1 cellular context compared by ENCODE assay signal in the genomic region with DNA sequence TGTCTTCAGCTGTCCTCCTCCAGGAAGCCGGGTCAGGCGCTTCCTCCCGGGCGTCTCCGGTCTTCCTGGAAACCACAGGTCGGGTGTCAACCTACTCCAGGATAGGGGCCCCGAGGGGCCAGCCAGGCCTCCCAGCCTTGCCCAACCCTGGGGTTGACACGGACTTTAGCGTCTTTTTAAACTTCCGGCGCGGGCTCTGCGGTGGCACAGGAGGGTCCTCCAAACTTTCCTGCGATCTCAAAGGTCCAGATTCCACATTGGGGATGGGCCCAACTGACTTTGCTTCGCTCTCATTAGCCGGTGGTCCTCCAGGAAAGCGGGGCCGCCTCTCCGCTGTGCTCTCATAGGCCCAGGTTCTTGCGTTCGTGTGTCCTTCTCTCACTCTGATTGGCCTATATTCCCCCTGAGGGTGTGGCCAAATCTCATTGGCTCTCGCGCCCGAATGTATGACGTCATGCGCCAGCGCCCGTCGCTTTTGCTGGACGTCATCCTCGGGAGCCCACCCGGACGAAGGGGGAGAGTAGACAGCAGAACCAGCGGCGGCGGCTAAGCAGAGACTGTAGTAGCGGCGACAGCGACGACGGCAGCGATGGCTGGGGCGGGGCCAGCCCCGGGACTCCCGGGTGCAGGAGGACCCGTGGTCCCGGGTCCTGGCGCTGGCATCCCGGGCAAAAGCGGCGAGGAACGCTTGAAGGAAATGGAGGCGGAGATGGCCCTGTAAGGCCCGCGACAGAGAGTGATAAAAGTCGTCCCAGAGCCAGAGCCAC.
TF ChIP-seq lines count a peak whose summit lies in the region.

A gene with protein sequence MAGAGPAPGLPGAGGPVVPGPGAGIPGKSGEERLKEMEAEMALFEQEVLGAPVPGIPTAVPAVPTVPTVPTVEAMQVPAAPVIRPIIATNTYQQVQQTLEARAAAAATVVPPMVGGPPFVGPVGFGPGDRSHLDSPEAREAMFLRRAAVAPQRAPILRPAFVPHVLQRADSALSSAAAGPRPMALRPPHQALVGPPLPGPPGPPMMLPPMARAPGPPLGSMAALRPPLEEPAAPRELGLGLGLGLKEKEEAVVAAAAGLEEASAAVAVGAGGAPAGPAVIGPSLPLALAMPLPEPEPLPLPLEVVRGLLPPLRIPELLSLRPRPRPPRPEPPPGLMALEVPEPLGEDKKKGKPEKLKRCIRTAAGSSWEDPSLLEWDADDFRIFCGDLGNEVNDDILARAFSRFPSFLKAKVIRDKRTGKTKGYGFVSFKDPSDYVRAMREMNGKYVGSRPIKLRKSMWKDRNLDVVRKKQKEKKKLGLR (plus strand): TSS at position 472 of the 767 bp plus-strand sequence. CDS start 118 bp downstream, at position 590.

TF ChIP-seq in HepG2, 621 proteins besides CTCF, POLR2A, EP300 and RAD21 (continued from another document and continues in another):
- TF ChIP-seq ZNF407 (CRISPR knock-in tag; IDR thresholded peaks at IDR 0.05; ENCODE audit: not compliant biosample characterization) (no peak), ZNF792 (CRISPR knock-in tag; IDR thresholded peaks at IDR 0.05) (peak; percentile 24; the same call in 1 of the 2 replicates), ZFP91 (CRISPR knock-in tag; IDR thresholded peaks at IDR 0.05; ENCODE audit: borderline replicate concordance) (peak; percentile 79; the same call in 1 of the 2 replicates), ZNF101 (CRISPR knock-in tag; IDR thresholded peaks at IDR 0.05; ENCODE audit: borderline replicate concordance, low read depth) (no peak), ZNF382 (CRISPR knock-in tag; IDR thresholded peaks at IDR 0.05; ENCODE audit: borderline replicate concordance) (no peak), GFI1 (CRISPR knock-in tag; IDR thresholded peaks at IDR 0.05; ENCODE audit: borderline replicate concordance) (0 out of 2 replicates have a peak, but pooled peaks have one; percentile 18), THYN1 (CRISPR knock-in tag; IDR thresholded peaks at IDR 0.05; ENCODE audit: borderline replicate concordance, low read depth) (no peak), ZNF672 (CRISPR knock-in tag; IDR thresholded peaks at IDR 0.05) (no peak), ZNF501 (CRISPR knock-in tag; IDR thresholded peaks at IDR 0.05) (peak; percentile 63), MTERF4 (CRISPR knock-in tag; IDR thresholded peaks at IDR 0.05) (0 out of 2 replicates have a peak, but pooled peaks have one; percentile 35), ARID2 (CRISPR knock-in tag; IDR thresholded peaks at IDR 0.05; ENCODE audit: borderline replicate concordance) (no peak), CHD4 (IDR thresholded peaks at IDR 0.05; ENCODE audit: borderline replicate concordance, low read length) (no peak), TEF (CRISPR knock-in tag; IDR thresholded peaks at IDR 0.05) (peak; percentile 43; the same call in 1 of the 2 replicates), CHCHD3 (CRISPR knock-in tag; IDR thresholded peaks at IDR 0.05) (no peak), ZNF720 (CRISPR knock-in tag; IDR thresholded peaks at IDR 0.05) (no peak), PHF8 (CRISPR knock-in tag; IDR thresholded peaks at IDR 0.05) (peak; percentile 84), ZBTB33 (CRISPR knock-in tag; IDR thresholded peaks at IDR 0.05) (peak; percentile 46; the same call in 1 of the 2 replicates), ZNF224 (CRISPR knock-in tag; IDR thresholded peaks at IDR 0.05) (0 out of 2 replicates have a peak, but pooled peaks have one; percentile 69), ZNF484 (CRISPR knock-in tag; IDR thresholded peaks at IDR 0.05; ENCODE audit: borderline replicate concordance, low read depth) (no peak)
- TF ChIP-seq, protein P1, sequence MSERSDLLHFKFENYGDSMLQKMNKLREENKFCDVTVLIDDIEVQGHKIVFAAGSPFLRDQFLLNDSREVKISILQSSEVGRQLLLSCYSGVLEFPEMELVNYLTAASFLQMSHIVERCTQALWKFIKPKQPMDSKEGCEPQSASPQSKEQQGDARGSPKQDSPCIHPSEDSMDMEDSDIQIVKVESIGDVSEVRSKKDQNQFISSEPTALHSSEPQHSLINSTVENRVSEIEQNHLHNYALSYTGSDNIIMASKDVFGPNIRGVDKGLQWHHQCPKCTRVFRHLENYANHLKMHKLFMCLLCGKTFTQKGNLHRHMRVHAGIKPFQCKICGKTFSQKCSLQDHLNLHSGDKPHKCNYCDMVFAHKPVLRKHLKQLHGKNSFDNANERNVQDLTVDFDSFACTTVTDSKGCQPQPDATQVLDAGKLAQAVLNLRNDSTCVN (CRISPR knock-in tag; IDR thresholded peaks at IDR 0.05; ENCODE audit: borderline replicate concordance), result 0 out of 2 replicates have a peak, but pooled peaks have one; percentile 26
- TF ChIP-seq, protein P2, sequence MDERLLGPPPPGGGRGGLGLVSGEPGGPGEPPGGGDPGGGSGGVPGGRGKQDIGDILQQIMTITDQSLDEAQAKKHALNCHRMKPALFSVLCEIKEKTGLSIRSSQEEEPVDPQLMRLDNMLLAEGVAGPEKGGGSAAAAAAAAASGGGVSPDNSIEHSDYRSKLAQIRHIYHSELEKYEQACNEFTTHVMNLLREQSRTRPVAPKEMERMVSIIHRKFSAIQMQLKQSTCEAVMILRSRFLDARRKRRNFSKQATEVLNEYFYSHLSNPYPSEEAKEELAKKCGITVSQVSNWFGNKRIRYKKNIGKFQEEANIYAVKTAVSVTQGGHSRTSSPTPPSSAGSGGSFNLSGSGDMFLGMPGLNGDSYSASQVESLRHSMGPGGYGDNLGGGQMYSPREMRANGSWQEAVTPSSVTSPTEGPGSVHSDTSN (CRISPR knock-in tag; IDR thresholded peaks at IDR 0.05), result no peak
- TF ChIP-seq, protein P3, sequence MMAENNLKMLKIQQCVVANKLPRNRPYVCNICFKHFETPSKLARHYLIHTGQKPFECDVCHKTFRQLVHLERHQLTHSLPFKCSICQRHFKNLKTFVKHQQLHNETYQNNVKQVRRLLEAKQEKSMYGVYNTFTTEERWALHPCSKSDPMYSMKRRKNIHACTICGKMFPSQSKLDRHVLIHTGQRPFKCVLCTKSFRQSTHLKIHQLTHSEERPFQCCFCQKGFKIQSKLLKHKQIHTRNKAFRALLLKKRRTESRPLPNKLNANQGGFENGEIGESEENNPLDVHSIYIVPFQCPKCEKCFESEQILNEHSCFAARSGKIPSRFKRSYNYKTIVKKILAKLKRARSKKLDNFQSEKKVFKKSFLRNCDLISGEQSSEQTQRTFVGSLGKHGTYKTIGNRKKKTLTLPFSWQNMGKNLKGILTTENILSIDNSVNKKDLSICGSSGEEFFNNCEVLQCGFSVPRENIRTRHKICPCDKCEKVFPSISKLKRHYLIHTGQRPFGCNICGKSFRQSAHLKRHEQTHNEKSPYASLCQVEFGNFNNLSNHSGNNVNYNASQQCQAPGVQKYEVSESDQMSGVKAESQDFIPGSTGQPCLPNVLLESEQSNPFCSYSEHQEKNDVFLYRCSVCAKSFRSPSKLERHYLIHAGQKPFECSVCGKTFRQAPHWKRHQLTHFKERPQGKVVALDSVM (CRISPR knock-in tag; IDR thresholded peaks at IDR 0.05), result 0 out of 2 replicates have a peak, but pooled peaks have one; percentile 29
- TF ChIP-seq, protein P4, sequence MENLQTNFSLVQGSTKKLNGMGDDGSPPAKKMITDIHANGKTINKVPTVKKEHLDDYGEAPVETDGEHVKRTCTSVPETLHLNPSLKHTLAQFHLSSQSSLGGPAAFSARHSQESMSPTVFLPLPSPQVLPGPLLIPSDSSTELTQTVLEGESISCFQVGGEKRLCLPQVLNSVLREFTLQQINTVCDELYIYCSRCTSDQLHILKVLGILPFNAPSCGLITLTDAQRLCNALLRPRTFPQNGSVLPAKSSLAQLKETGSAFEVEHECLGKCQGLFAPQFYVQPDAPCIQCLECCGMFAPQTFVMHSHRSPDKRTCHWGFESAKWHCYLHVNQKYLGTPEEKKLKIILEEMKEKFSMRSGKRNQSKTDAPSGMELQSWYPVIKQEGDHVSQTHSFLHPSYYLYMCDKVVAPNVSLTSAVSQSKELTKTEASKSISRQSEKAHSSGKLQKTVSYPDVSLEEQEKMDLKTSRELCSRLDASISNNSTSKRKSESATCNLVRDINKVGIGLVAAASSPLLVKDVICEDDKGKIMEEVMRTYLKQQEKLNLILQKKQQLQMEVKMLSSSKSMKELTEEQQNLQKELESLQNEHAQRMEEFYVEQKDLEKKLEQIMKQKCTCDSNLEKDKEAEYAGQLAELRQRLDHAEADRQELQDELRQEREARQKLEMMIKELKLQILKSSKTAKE (CRISPR knock-in tag; IDR thresholded peaks at IDR 0.05; ENCODE audit: borderline replicate concordance), result no peak
- TF ChIP-seq, protein P5, sequence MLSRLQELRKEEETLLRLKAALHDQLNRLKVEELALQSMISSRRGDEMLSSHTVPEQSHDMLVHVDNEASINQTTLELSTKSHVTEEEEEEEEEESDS (CRISPR knock-in tag; IDR thresholded peaks at IDR 0.05; ENCODE audit: borderline replicate concordance), result no peak
